In genomic region chr4:140715121-140715520, GRCh38 we compare ENCODE assay signal across 21 cellular contexts.
"Had no signal": no experiment of that assay in that cellular context is flagged by ENCODE, and none has a peak within 500 bp of the region (broad histone marks: within the 10 kb centered on the region; RNA-seq: fewer than 3 reads in every experiment).

No MANE protein-coding gene starts in this region.

- H3K9me3 Mint-ChIP-seq: effector memory CD8-positive, alpha-beta T cell; natural killer cell; stimulated activated effector memory CD8-positive, alpha-beta T cell treated with anti-CD3 and anti-CD28 coated beads, Interleukin-12 subunit alpha, Interleukin-12 subunit beta, amount 100 ng/mL, for 72 hours had no signal

- H3K27ac ChIP-seq: left lung, parathyroid adenoma, psoas muscle, sigmoid colon, testis, tibial artery, upper lobe of right lung, uterus had no signal

- H3K36me3 Mint-ChIP-seq: natural killer cell; stimulated activated effector memory CD8-positive, alpha-beta T cell treated with anti-CD3 and anti-CD28 coated beads, Interleukin-12 subunit alpha, Interleukin-12 subunit beta, amount 100 ng/mL, for 72 hours had no signal

- H3K4me1 Mint-ChIP-seq: stimulated activated effector memory CD8-positive, alpha-beta T cell treated with anti-CD3 and anti-CD28 coated beads, Interleukin-12 subunit alpha, Interleukin-12 subunit beta, amount 100 ng/mL, for 72 hours had no signal

- H3K9me3 ChIP-seq: left lung, psoas muscle, sigmoid colon, testis, tibial artery, upper lobe of right lung, uterus had no signal

- H3K4me3 Mint-ChIP-seq: effector memory CD8-positive, alpha-beta T cell; natural killer cell; neural crest cell; stimulated activated effector memory CD8-positive, alpha-beta T cell treated with anti-CD3 and anti-CD28 coated beads, Interleukin-12 subunit alpha, Interleukin-12 subunit beta, amount 100 ng/mL, for 72 hours had no signal

- DNase-seq: cortex of kidney; effector memory CD8-positive, alpha-beta T cell; erythroblast; head of caudate nucleus; kidney; left lung; natural killer cell; psoas muscle; right cardiac atrium; sigmoid colon; stimulated activated CD4-positive, alpha-beta T cell treated with anti-CD3 and anti-CD28 coated beads, Interleukin-2, amount 100 ng/mL, for 24 hours; stimulated activated CD4-positive, alpha-beta T cell treated with anti-CD3 and anti-CD28 coated beads, Interleukin-4, amount 100 ng/mL, for 24 hours; stimulated activated naive CD8-positive, alpha-beta T cell treated with anti-CD3 and anti-CD28 coated beads, Interleukin-15, Interleukin-2, amounts not matched to agents 100 U/mL and 50 U/mL, for 24 hours; substantia nigra; testis; tibial artery; upper lobe of right lung; uterus had no signal

- H3K4me1 ChIP-seq: psoas muscle, sigmoid colon, uterus had no signal

- H3K27me3 ChIP-seq: left lung, sigmoid colon, testis, tibial artery, upper lobe of right lung, uterus had no signal

- H3K27ac Mint-ChIP-seq: effector memory CD8-positive, alpha-beta T cell; natural killer cell; stimulated activated effector memory CD8-positive, alpha-beta T cell treated with anti-CD3 and anti-CD28 coated beads, Interleukin-12 subunit alpha, Interleukin-12 subunit beta, amount 100 ng/mL, for 72 hours had no signal

- H3K4me3 ChIP-seq: left lung, psoas muscle, sigmoid colon, testis, tibial artery, upper lobe of right lung, uterus had no signal

- H3K36me3 ChIP-seq: left lung, sigmoid colon, tibial artery, upper lobe of right lung, uterus had no signal

- ATAC-seq: effector memory CD8-positive, alpha-beta T cell; left lung; natural killer cell; psoas muscle; right cardiac atrium; stimulated activated effector memory CD8-positive, alpha-beta T cell treated with anti-CD3 and anti-CD28 coated beads, Interleukin-12 subunit alpha, Interleukin-12 subunit beta, amount 100 ng/mL, for 72 hours; stimulated activated naive CD8-positive, alpha-beta T cell treated with anti-CD3 and anti-CD28 coated beads, Interleukin-15, Interleukin-2, amounts not matched to agents 100 U/mL and 50 U/mL, for 24 hours; upper lobe of right lung had no signal
